In the genomic region with DNA sequence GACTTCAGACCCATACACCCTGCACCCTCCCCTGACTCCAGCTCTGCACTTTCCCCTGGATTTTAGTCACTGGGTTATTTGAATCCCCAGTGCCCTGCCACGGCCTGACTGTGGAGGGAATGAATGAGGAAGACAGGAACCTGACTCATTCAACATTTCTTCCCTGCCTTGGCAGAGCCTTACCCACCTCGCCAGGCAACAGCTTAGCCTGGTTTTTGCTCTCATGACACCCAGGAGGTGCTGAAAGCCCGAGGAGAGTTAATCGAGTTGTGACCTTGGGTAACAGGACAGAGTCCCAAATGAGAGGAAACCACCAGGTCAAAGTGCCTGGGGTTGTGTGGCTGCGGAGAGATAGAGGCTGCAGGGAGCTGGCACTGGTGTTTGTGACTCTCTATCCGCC, we compare ENCODE assay signal across 12 cellular contexts.
DNase-seq lines count a peak whose midpoint lies in the region; ATAC-seq lines count a peak whose summit lies in the region.
"Had no signal": no experiment of that assay in that cellular context is flagged by ENCODE, and none has a peak within 500 bp of the region (broad histone marks: within the 10 kb centered on the region; RNA-seq: fewer than 3 reads in every experiment).

No MANE protein-coding gene starts in this region.

- DNase-seq in HK-2 (ENCODE audit: unreplicated experiment) (peak; percentile 38), adipocyte (ENCODE audit: low read depth) (peak; percentile 66), Right ventricle myocardium superior (peak; percentile 72), skeletal muscle cell (ENCODE audit: low read depth) (peak; percentile 55), DMS53 (lab: John Stamatoyannopoulos, UW) (no peak), globus pallidus (ENCODE audit: low spot score) (no peak)
- DNase-seq: activated CD4-positive, alpha-beta T cell treated with anti-CD3 and anti-CD28 coated beads for 4 hours; activated naive CD8-positive, alpha-beta T cell treated with anti-CD3 and anti-CD28 coated beads for 36 hours; NCI-H1694; SHP77 treated with DMSO at 0.1 percent for 48 hours had no signal

- H3K4me3 ChIP-seq in adipocyte (ENCODE audit: low read length) = no peak overlapping the region
- no peak overlapping the region for H3K4me3 ChIP-seq in skeletal muscle cell (ENCODE audit: low read depth, low read length)

- H3K9me3 ChIP-seq in adipocyte (ENCODE audit: control insufficient read depth, low read length) = no peaks in the 10 kb centered on the region

- no peaks in the 10 kb centered on the region for H3K36me3 ChIP-seq in adipocyte (ENCODE audit: control insufficient read depth, insufficient read depth, low read length, severe bottlenecking)

- peak; percentile 91 for ATAC-seq in Right ventricle myocardium superior (ENCODE audit: poor library complexity)
- no peak for ATAC-seq in GM21423 (IDR thresholded peaks at IDR 0.05; ENCODE audit: unreplicated experiment)
- ATAC-seq: stimulated activated memory B cell treated with anti-CD40 and anti-IgM and Interleukin-4, amounts not matched to agents 10 μg/mL and 1 μg/mL and 100 μg/mL, for 72 hours had no signal

- intact Hi-C loops in Right ventricle myocardium superior (cut with DNase I) = no loop called here

- no peaks in the 10 kb centered on the region for H3K27me3 ChIP-seq in adipocyte (replicated peaks; ENCODE audit: control insufficient read depth, insufficient read depth, low read length)

- H3K4me1 ChIP-seq in adipocyte (ENCODE audit: control insufficient read depth, insufficient read depth, low read length) = peaks cover 56% of the 10 kb centered on the region

- peak overlapping the region; percentile 72 for H3K9ac ChIP-seq in adipocyte (ENCODE audit: low read length)

Comparison
In these comparisons a context has a peak if more than half of its experiments do, and no peak if none do; other contexts are left out.
1. DNase-seq: peak in HK-2 (single experiment), adipocyte (single experiment), Right ventricle myocardium superior (single experiment) and skeletal muscle cell (single experiment); none in DMS53 (single experiment) and globus pallidus (single experiment).